In genomic region chr15:64859226-64859625, GRCh38 we compare ENCODE assay signal across 18 cellular contexts. TPM values are rescaled to one million over a fixed set of nuclear protein-coding genes. Genes with fewer than 3 reads are reported as not detected.
A peak's percentile ranks its signal among the peaks of the same experiment; 100 is the strongest.
DNase-seq lines count a peak whose midpoint lies in the region; ATAC-seq, FAIRE-seq and TF ChIP-seq lines count a peak whose summit lies in the region.
"Had no signal": no experiment of that assay in that cellular context is flagged by ENCODE, and none has a peak within 500 bp of the region (broad histone marks: within the 10 kb centered on the region; RNA-seq: fewer than 3 reads in every experiment).

No MANE protein-coding gene starts in this region.

- H3K9me3 Mint-ChIP-seq in natural killer cell, result no peaks in the 10 kb centered on the region
- H3K9me3 Mint-ChIP-seq in activated CD8-positive, alpha-beta T cell treated with anti-CD3 and anti-CD28 coated beads, Interleukin-2, amount 10 ng/mL, durations not matched to agents 7 days and 5 days (ENCODE audit: insufficient read depth), result no peaks in the 10 kb centered on the region
- H3K9me3 Mint-ChIP-seq: CD4-positive, alpha-beta T cell had no signal

- H3K9ac ChIP-seq in endothelial cell of umbilical vein (replicated peaks; ENCODE audit: extremely low read depth, insufficient read depth, low read length), result no peak overlapping the region
- H3K9ac ChIP-seq in subcutaneous abdominal adipose tissue (ENCODE audit: low read length in 5 of 5), result peak overlapping the region in 1 of 5 donors; percentile 3
- no peak overlapping the region for H3K9ac ChIP-seq in PC-3 (ENCODE audit: low read length)
- H3K9ac ChIP-seq: KMS-11 had no signal

- H3K4me1 ChIP-seq in endothelial cell of umbilical vein (ENCODE audit: control insufficient read depth, extremely low read depth, insufficient read depth, low read length), result peaks cover 23% of the 10 kb centered on the region
- H3K4me1 ChIP-seq in subcutaneous abdominal adipose tissue (ENCODE audit: control insufficient read depth in 5 of 5, insufficient read depth in 5 of 5, low read length in 5 of 5), result peaks cover 14 to 74% (median 61%) of the 10 kb centered on the region in 5 donors
- H3K4me1 ChIP-seq in PC-3 (ENCODE audit: insufficient read depth, low read length), result no peaks in the 10 kb centered on the region

- H3K27me3 Mint-ChIP-seq in T-helper 17 cell (no peaks in the 10 kb centered on the region), natural killer cell (ENCODE audit: low read depth in 2 of 2) (no peaks in the 10 kb centered on the region)
- no peaks in the 10 kb centered on the region for H3K27me3 Mint-ChIP-seq in activated CD8-positive, alpha-beta T cell treated with anti-CD3 and anti-CD28 coated beads, Interleukin-2, amount 10 ng/mL, durations not matched to agents 7 days and 5 days (ENCODE audit: low read depth)
- H3K27me3 Mint-ChIP-seq: B cell; CD4-positive, alpha-beta T cell had no signal

- H3K27ac Mint-ChIP-seq in T-helper 17 cell (peak overlapping the region; percentile 97), natural killer cell (peak overlapping the region; percentile 84)
- no peak overlapping the region for H3K27ac Mint-ChIP-seq in activated CD8-positive, alpha-beta T cell treated with anti-CD3 and anti-CD28 coated beads, Interleukin-2, amount 10 ng/mL, durations not matched to agents 7 days and 5 days

- intact Hi-C loops in endothelial cell of umbilical vein (cut with micrococcal nuclease) (loop anchor here (2.0 to 5.0 kb wide), 2 partner anchors 16 to 33 kb away; no protein-coding TSS in a partner anchor), natural killer cell (cut with micrococcal nuclease) (no loop called here), PC-3 (cut with micrococcal nuclease) (no loop called here)

- H3K4me3 Mint-ChIP-seq in T-helper 17 cell (peak overlapping the region; percentile 41), natural killer cell (peak overlapping the region; percentile 68)
- no peak overlapping the region for H3K4me3 Mint-ChIP-seq in activated CD8-positive, alpha-beta T cell treated with anti-CD3 and anti-CD28 coated beads, Interleukin-2, amount 10 ng/mL, durations not matched to agents 7 days and 5 days
- H3K4me3 Mint-ChIP-seq: B cell; CD4-positive, alpha-beta T cell had no signal

- TF ChIP-seq CTCF in endothelial cell of umbilical vein (IDR thresholded peaks at IDR 0.05; ENCODE audit: extremely low read depth in 1 of 2, insufficient read depth in 1 of 2, low read depth in 1 of 2, low read length in 2 of 2), result no peak
- no peak for TF ChIP-seq CTCF in natural killer cell (IDR thresholded peaks at IDR 0.05)
- TF ChIP-seq CTCF in coronary artery (IDR thresholded peaks at IDR 0.05), result no peak
- TF ChIP-seq CTCF in PC-3 (conservative IDR thresholded peaks at IDR 0.05; ENCODE audit: low read depth, low read length), result no peak

- FAIRE-seq in endothelial cell of umbilical vein (lab: Jason Lieb, UNC), result no peak
- FAIRE-seq: HepG2 had no signal

- H3K9me1 ChIP-seq in endothelial cell of umbilical vein (replicated peaks; ENCODE audit: control insufficient read depth, extremely low read depth, insufficient read depth, low read length), result no peaks in the 10 kb centered on the region

- H3K36me3 ChIP-seq in endothelial cell of umbilical vein (ENCODE audit: control insufficient read depth in 2 of 2, extremely low read depth in 1 of 2, insufficient read depth in 2 of 2, low read length in 2 of 2) (peaks cover 6 to 37% of the 10 kb centered on the region in 2 experiments), subcutaneous abdominal adipose tissue (ENCODE audit: control insufficient read depth in 5 of 5, insufficient read depth in 5 of 5, low read length in 5 of 5) (peaks cover 3 to 93% (median 75%) of the 10 kb centered on the region in 5 donors), PC-3 (ENCODE audit: low read depth, low read length) (no peaks in the 10 kb centered on the region)

- H4K20me1 ChIP-seq in endothelial cell of umbilical vein (replicated peaks; ENCODE audit: control insufficient read depth, extremely low read depth, insufficient read depth, low read length), result no peaks in the 10 kb centered on the region
- no peaks in the 10 kb centered on the region for H4K20me1 ChIP-seq in PC-3 (ENCODE audit: low read length)

- peaks cover 16% of the 10 kb centered on the region for H3K79me2 ChIP-seq in endothelial cell of umbilical vein (ENCODE audit: control insufficient read depth, insufficient read depth, low read length)
- no peaks in the 10 kb centered on the region for H3K79me2 ChIP-seq in PC-3 (ENCODE audit: low read length)

- H3K9me2 ChIP-seq in PC-3 (replicated peaks; ENCODE audit: low read length), result no peaks in the 10 kb centered on the region

- H3K27me3 ChIP-seq in endothelial cell of umbilical vein (ENCODE audit: control insufficient read depth in 2 of 2, insufficient read depth in 2 of 2, low read length in 2 of 2) (no peaks in the 10 kb centered on the region), subcutaneous abdominal adipose tissue (ENCODE audit: control insufficient read depth in 5 of 5, insufficient read depth in 4 of 5, low read length in 5 of 5) (no peaks in the 10 kb centered on the region), PC-3 (ENCODE audit: low read length) (no peaks in the 10 kb centered on the region)

- H2AFZ ChIP-seq in endothelial cell of umbilical vein (ENCODE audit: low read depth, low read length), result no peak overlapping the region
- no peak overlapping the region for H2AFZ ChIP-seq in PC-3 (ENCODE audit: low read length)

- H3F3A ChIP-seq in PC-3 (ENCODE audit: low read length, unreplicated experiment), result no peaks in the 10 kb centered on the region

- H3K4me2 ChIP-seq in endothelial cell of umbilical vein (ENCODE audit: insufficient read depth, low read length), result no peak overlapping the region
- no peak overlapping the region for H3K4me2 ChIP-seq in PC-3 (ENCODE audit: low read length)
- H3K4me2 ChIP-seq: KMS-11 had no signal

- DNase-seq in T-helper 17 cell (no peak), endothelial cell of umbilical vein (ENCODE audit: low read depth, low spot score) (no peak), natural killer cell (no peak), coronary artery (ENCODE audit: low spot score) (no peak), NOMO-1 (lab: John Stamatoyannopoulos, UW; ENCODE audit: unreplicated experiment in 2 of 2) (no peak), PC-3 (no peak)
- DNase-seq in activated CD8-positive, alpha-beta T cell treated with anti-CD3 and anti-CD28 coated beads, Interleukin-2, amount 10 ng/mL, durations not matched to agents 7 days and 5 days, result no peak
- DNase-seq: CD4-positive, alpha-beta T cell; EL; GOT3; NCI-H1436; NCI-H2029; NCI-H510A; NCI-H82 had no signal

- H3K27ac ChIP-seq in endothelial cell of umbilical vein (ENCODE audit: insufficient read depth, low read depth, low read length) (peak overlapping the region; percentile 1), subcutaneous abdominal adipose tissue (ENCODE audit: low read depth, low read length) (peak overlapping the region; percentile 16), coronary artery (peak overlapping the region in 1 of 2 donors; percentile 87), PC-3 (ENCODE audit: low read length) (no peak overlapping the region)
- H3K27ac ChIP-seq: KMS-11 had no signal

- peaks cover 58% of the 10 kb centered on the region for H3K4me1 Mint-ChIP-seq in T-helper 17 cell
- peaks cover 52 to 72% of the 10 kb centered on the region in 2 donors for H3K4me1 Mint-ChIP-seq in natural killer cell
- peaks cover 38% of the 10 kb centered on the region for H3K4me1 Mint-ChIP-seq in activated CD8-positive, alpha-beta T cell treated with anti-CD3 and anti-CD28 coated beads, Interleukin-2, amount 10 ng/mL, durations not matched to agents 7 days and 5 days (ENCODE audit: low read depth)

- ATAC-seq in T-helper 17 cell (no peak), natural killer cell (no peak), PC-3 (no peak)
- no peak for ATAC-seq in activated CD8-positive, alpha-beta T cell treated with anti-CD3 and anti-CD28 coated beads, Interleukin-2, amount 10 ng/mL, durations not matched to agents 7 days and 5 days
- ATAC-seq: HepG2 had no signal

- dilution Hi-C loops in endothelial cell of umbilical vein (cut with MboI; ENCODE audit: extremely low pct_ligation_motif_present, low sequenced_read_pairs), result no loop called here

- H3K9me3 ChIP-seq in T-helper 17 cell (ENCODE audit: control insufficient read depth, low read length, poor library complexity, severe bottlenecking), result no peaks in the 10 kb centered on the region
- no peaks in the 10 kb centered on the region for H3K9me3 ChIP-seq in endothelial cell of umbilical vein (replicated peaks; ENCODE audit: control insufficient read depth, insufficient read depth, low read length)
- no peaks in the 10 kb centered on the region for H3K9me3 ChIP-seq in subcutaneous abdominal adipose tissue (ENCODE audit: control insufficient read depth in 5 of 5, low read length in 5 of 5)
- no peaks in the 10 kb centered on the region for H3K9me3 ChIP-seq in PC-3 (ENCODE audit: low read length)

- BruUV-seq in endothelial cell of umbilical vein (replicated peaks; lab: Mats Ljungman, UMichigan) (no TSS peak), PC-3 (replicated peaks; lab: Mats Ljungman, UMichigan) (no TSS peak)

- TF ChIP-seq POLR2A in endothelial cell of umbilical vein (IDR thresholded peaks at IDR 0.05; ENCODE audit: low read depth, low read length), result no peak

- H3K36me3 Mint-ChIP-seq in T-helper 17 cell (ENCODE audit: low read depth) (peaks cover 2% of the 10 kb centered on the region), natural killer cell (no peaks in the 10 kb centered on the region)
- peaks cover 55% of the 10 kb centered on the region for H3K36me3 Mint-ChIP-seq in activated CD8-positive, alpha-beta T cell treated with anti-CD3 and anti-CD28 coated beads, Interleukin-2, amount 10 ng/mL, durations not matched to agents 7 days and 5 days (ENCODE audit: low read depth)

- H3K4me3 ChIP-seq in endothelial cell of umbilical vein (replicated peaks in 1 of 3; ENCODE audit: insufficient read depth in 1 of 3, low read depth in 1 of 3, low read length in 3 of 3) (no peak overlapping the region), subcutaneous abdominal adipose tissue (ENCODE audit: low read depth in 1 of 5, low read length in 5 of 5) (no peak overlapping the region), coronary artery (no peak overlapping the region), PC-3 (ENCODE audit: low read length) (no peak overlapping the region)

- CTCF ChIA-PET in endothelial cell of umbilical vein (lab: Charles Lee), result interaction anchor here (0.5 kb wide), 1 partner anchor 22 kb away, joined by 4 read pairs; no protein-coding TSS in a partner anchor
- CTCF ChIA-PET in activated CD8-positive, alpha-beta T cell treated with anti-CD3 and anti-CD28 coated beads, Interleukin-2, amount 10 ng/mL, durations not matched to agents 7 days and 5 days (lab: Charles Lee), result interaction anchor here (0.7 to 0.9 kb wide), 2 partner anchors 34 to 51 kb away, joined by 3 read pairs; no protein-coding TSS in a partner anchor
- CTCF ChIA-PET in PC-3 (lab: Charles Lee), result no interaction called here

- POLR2A ChIA-PET in endothelial cell of umbilical vein (lab: Charles Lee), result no interaction called here
- POLR2A ChIA-PET in activated CD8-positive, alpha-beta T cell treated with anti-CD3 and anti-CD28 coated beads, Interleukin-2, amount 10 ng/mL, durations not matched to agents 7 days and 5 days (lab: Charles Lee), result interaction anchor here (0.6 to 1.0 kb wide), 2 partner anchors 35 to 633 kb away, joined by 3 to 6 read pairs; no protein-coding TSS in a partner anchor
- POLR2A ChIA-PET in PC-3 (lab: Charles Lee; ENCODE audit: unreplicated experiment), result no interaction called here

RNA-seq across cellular contexts. Expression of gene PLEKHO2, which starts 17.5 kb away (rescaled TPM):
- total RNA-seq in T-helper 17 cell (10 to 100 TPM; 16.3 to 18.2 TPM), endothelial cell of umbilical vein (20.7 and 24.9 TPM in 2 replicates), natural killer cell (10 to 100 TPM; 35.3 to 53.4 (median 49.8) TPM), PC-3 (2014; rRNA removed) (3.7 and 4.3 TPM in 2 replicates)
- 21.9 and 23.9 TPM in 2 replicates for polyA plus RNA-seq in endothelial cell of umbilical vein
- polyA plus RNA-seq in endothelial cell of umbilical vein (2011; cell fraction: cytosol; rRNA removed), result 17.5 and 20.2 TPM in 2 replicates
- 18.5 and 19.2 TPM in 2 replicates for polyA plus RNA-seq in endothelial cell of umbilical vein (2011; cell fraction: nucleus; rRNA removed)
- 15.5 and 18.0 TPM in 2 replicates for polyA plus RNA-seq in endothelial cell of umbilical vein (2012)
- polyA minus RNA-seq in endothelial cell of umbilical vein, result 22.7 and 24.0 TPM in 2 replicates
- 0.82 TPM for polyA minus RNA-seq in endothelial cell of umbilical vein (2011; cell fraction: cytosol; rRNA and poly(A)+ RNA removed)
- polyA minus RNA-seq in endothelial cell of umbilical vein (2011; cell fraction: nucleus; rRNA and poly(A)+ RNA removed), result 9.4 and 10.0 TPM in 2 replicates
- 10 to 100 TPM; 25.8 to 26.4 TPM for total RNA-seq in activated CD8-positive, alpha-beta T cell treated with anti-CD3 and anti-CD28 coated beads, Interleukin-2, amount 10 ng/mL, durations not matched to agents 7 days and 5 days

RNA-seq across cellular contexts. Expression of gene PIF1, which starts 33.8 kb away (rescaled TPM):
- under 1 TPM; 0.44 to 0.45 TPM for total RNA-seq in T-helper 17 cell
- total RNA-seq in endothelial cell of umbilical vein, result 45.4 and 52.7 TPM in 2 replicates
- 18.6 and 23.0 TPM in 2 replicates for polyA plus RNA-seq in endothelial cell of umbilical vein
- polyA plus RNA-seq in endothelial cell of umbilical vein (2011; cell fraction: cytosol; rRNA removed), result 7.8 and 18.1 TPM in 2 replicates
- 83.1 and 118 TPM in 2 replicates for polyA plus RNA-seq in endothelial cell of umbilical vein (2011; cell fraction: nucleus; rRNA removed)
- 5.3 and 10.0 TPM in 2 replicates for polyA plus RNA-seq in endothelial cell of umbilical vein (2012)
- 14.0 and 14.9 TPM in 2 replicates for polyA minus RNA-seq in endothelial cell of umbilical vein
- 12.5 TPM for polyA minus RNA-seq in endothelial cell of umbilical vein (2011; cell fraction: cytosol; rRNA and poly(A)+ RNA removed)
- polyA minus RNA-seq in endothelial cell of umbilical vein (2011; cell fraction: nucleus; rRNA and poly(A)+ RNA removed), result 19.1 and 19.6 TPM in 2 replicates
- total RNA-seq in natural killer cell, result 10 to 100 TPM in 1 of 3 donors, 1 to 10 TPM in 2; 6.2 to 23.9 (median 9.7) TPM
- 10 to 100 TPM; 69.1 to 71.1 TPM for total RNA-seq in activated CD8-positive, alpha-beta T cell treated with anti-CD3 and anti-CD28 coated beads, Interleukin-2, amount 10 ng/mL, durations not matched to agents 7 days and 5 days
- total RNA-seq in PC-3 (2014; rRNA removed), result 43.5 and 45.3 TPM in 2 replicates

RNA-seq across cellular contexts. Expression of gene ANKDD1A, which starts 52.5 kb away (rescaled TPM):
- 1 to 10 TPM; 3.0 to 8.9 TPM for total RNA-seq in T-helper 17 cell
- total RNA-seq in endothelial cell of umbilical vein, result 2.4 and 2.6 TPM in 2 replicates
- 1.8 and 2.0 TPM in 2 replicates for polyA plus RNA-seq in endothelial cell of umbilical vein
- 1.4 and 1.9 TPM in 2 replicates for polyA plus RNA-seq in endothelial cell of umbilical vein (2011; cell fraction: cytosol; rRNA removed)
- 4.1 and 5.6 TPM in 2 replicates for polyA plus RNA-seq in endothelial cell of umbilical vein (2011; cell fraction: nucleus; rRNA removed)
- 1.9 and 2.4 TPM in 2 replicates for polyA plus RNA-seq in endothelial cell of umbilical vein (2012)
- 3.2 and 3.3 TPM in 2 replicates for polyA minus RNA-seq in endothelial cell of umbilical vein
- not detected for polyA minus RNA-seq in endothelial cell of umbilical vein (2011; cell fraction: cytosol; rRNA and poly(A)+ RNA removed)
- 4.1 and 5.7 TPM in 2 replicates for polyA minus RNA-seq in endothelial cell of umbilical vein (2011; cell fraction: nucleus; rRNA and poly(A)+ RNA removed)
- 10 to 100 TPM; 13.7 to 16.2 (median 13.9) TPM for total RNA-seq in natural killer cell
- 1 to 10 TPM; 9.1 to 9.5 TPM for total RNA-seq in activated CD8-positive, alpha-beta T cell treated with anti-CD3 and anti-CD28 coated beads, Interleukin-2, amount 10 ng/mL, durations not matched to agents 7 days and 5 days
- 5.8 and 8.9 TPM in 2 replicates for total RNA-seq in PC-3 (2014; rRNA removed)

Comparison
In these comparisons a context has a peak if more than half of its experiments do, and no peak if none do; other contexts are left out.
1. RNA of gene PIF1, which starts 33.8 kb away (total RNA-seq): 69.1 to 71.1 TPM in activated CD8-positive, alpha-beta T cell treated with anti-CD3 and anti-CD28 coated beads, Interleukin-2, amount 10 ng/mL, durations not matched to agents 7 days and 5 days, 45.4 to 52.7 TPM in endothelial cell of umbilical vein, 43.5 to 45.3 TPM in PC-3 and 6.2 to 23.9 TPM in natural killer cell; 0.44 to 0.45 TPM in T-helper 17 cell; every median in the first group is over 4 times any median in the second.